In the genomic region with DNA sequence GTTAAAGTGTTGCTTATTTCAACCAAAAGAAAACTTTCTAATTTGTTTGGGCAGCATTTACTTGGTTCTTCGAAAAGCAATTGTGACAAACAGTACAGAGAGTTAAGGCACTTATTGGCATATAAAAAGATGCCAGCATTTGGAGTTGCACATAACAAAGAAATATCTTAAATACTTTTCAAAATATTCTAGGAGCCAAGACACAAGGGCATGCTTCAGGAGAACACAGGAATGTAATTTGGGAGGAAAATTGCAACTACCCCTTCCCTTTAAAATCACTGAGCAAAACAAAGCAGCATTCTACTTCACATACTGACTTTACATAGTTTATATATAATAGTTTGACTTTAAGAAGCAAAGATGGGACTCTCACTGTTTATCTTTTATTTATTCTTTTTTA, we compare ENCODE assay signal across 10 cellular contexts. TPM values are rescaled to one million over a fixed set of nuclear protein-coding genes. Genes with fewer than 3 reads are reported as not detected.
A peak's percentile ranks its signal among the peaks of the same experiment; 100 is the strongest.
DNase-seq lines count a peak whose midpoint lies in the region; ATAC-seq and TF ChIP-seq lines count a peak whose summit lies in the region.
"Had no signal": no experiment of that assay in that cellular context is flagged by ENCODE, and none has a peak within 500 bp of the region (broad histone marks: within the 10 kb centered on the region; RNA-seq: fewer than 3 reads in every experiment).

No MANE protein-coding gene starts in this region.

- H3F3A ChIP-seq in PC-9 (ENCODE audit: insufficient read depth, low read depth), result peaks cover 24% of the 10 kb centered on the region
- H3F3A ChIP-seq in smooth muscle cell (ENCODE audit: low read depth), result no peaks in the 10 kb centered on the region

- DNase-seq in GM03348 (ENCODE audit: low spot score), result peak; percentile 45
- no peak for DNase-seq in PC-9
- DNase-seq in esophagus muscularis mucosa (ENCODE audit: extremely low spot score), result no peak
- DNase-seq in sigmoid colon, result no peak
- DNase-seq in smooth muscle cell (lab: John Stamatoyannopoulos, UW; ENCODE audit: unreplicated experiment), result no peak
- DNase-seq: NCI-H1694 had no signal

- H3K27me3 ChIP-seq in PC-9 (ENCODE audit: insufficient read depth, low read depth) (no peaks in the 10 kb centered on the region), esophagus muscularis mucosa (no peaks in the 10 kb centered on the region), sigmoid colon (no peaks in the 10 kb centered on the region), smooth muscle cell (ENCODE audit: low read depth) (no peaks in the 10 kb centered on the region)

- no peak overlapping the region for H3K9ac ChIP-seq in smooth muscle cell (ENCODE audit: low read depth)

- peak overlapping the region; percentile 54; the same call in 1 of the 2 replicates for H3K4me2 ChIP-seq in PC-9
- no peak overlapping the region for H3K4me2 ChIP-seq in smooth muscle cell

- H3K9me3 ChIP-seq in PC-9 (ENCODE audit: insufficient read depth, low read depth) (no peaks in the 10 kb centered on the region), esophagus muscularis mucosa (no peaks in the 10 kb centered on the region), sigmoid colon (no peaks in the 10 kb centered on the region), smooth muscle cell (replicated peaks; ENCODE audit: low read depth) (no peaks in the 10 kb centered on the region)

- CTCF ChIA-PET in PC-9 (lab: Charles Lee), result no interaction called here

- TF ChIP-seq CTCF in PC-9 (conservative IDR thresholded peaks at IDR 0.05) (no peak), esophagus muscularis mucosa (IDR thresholded peaks at IDR 0.05) (no peak), sigmoid colon (IDR thresholded peaks at IDR 0.05) (no peak), smooth muscle cell (IDR thresholded peaks at IDR 0.05; ENCODE audit: borderline replicate concordance, insufficient read depth, poor library complexity, severe bottlenecking) (no peak)

- TF ChIP-seq EP300 in esophagus muscularis mucosa (IDR thresholded peaks at IDR 0.05) (no peak), sigmoid colon (IDR thresholded peaks at IDR 0.05) (no peak)

- 77% methylated on average over 1 of the region's 1 CpG for WGBS in esophagus muscularis mucosa
- WGBS in sigmoid colon, 2 donors, result 69 to 71% methylated on average over 1 of the region's 1 CpG
- WGBS in smooth muscle cell (ENCODE audit: low lambda C conversion rate), result 62% methylated on average over 1 of the region's 1 CpG

- H4K20me1 ChIP-seq in PC-9 (ENCODE audit: insufficient read depth) (no peaks in the 10 kb centered on the region), smooth muscle cell (ENCODE audit: low read depth) (no peaks in the 10 kb centered on the region)

- intact Hi-C loops in PC-9 (cut with micrococcal nuclease; ENCODE audit: unreplicated experiment), result no loop called here
- intact Hi-C loops in esophagus muscularis mucosa (cut with DNase I), result no loop called here
- intact Hi-C loops in sigmoid colon (cut with DNase I), result loop anchor here (10.0 kb wide), 1 partner anchor 1391 kb away; no protein-coding TSS in a partner anchor

- ATAC-seq in HG02981 (IDR thresholded peaks at IDR 0.05; ENCODE audit: unreplicated experiment), result no peak
- ATAC-seq in GM18868 (IDR thresholded peaks at IDR 0.05; ENCODE audit: unreplicated experiment), result no peak

- POLR2A ChIA-PET in PC-9 (lab: Charles Lee; ENCODE audit: unreplicated experiment), result interaction anchor here (0.7 kb wide), 1 partner anchor 12 kb away, joined by 5 read pairs; no protein-coding TSS in a partner anchor

- H2AFZ ChIP-seq in PC-9 (no peak overlapping the region), smooth muscle cell (ENCODE audit: low read depth) (no peak overlapping the region)

- H3K4me3 ChIP-seq in PC-9, result no peak overlapping the region
- H3K4me3 ChIP-seq in esophagus muscularis mucosa, result no peak overlapping the region
- no peak overlapping the region for H3K4me3 ChIP-seq in sigmoid colon
- no peak overlapping the region for H3K4me3 ChIP-seq in smooth muscle cell

- H3K4me1 ChIP-seq in PC-9 (replicated peaks; ENCODE audit: insufficient read depth) (peaks cover 49% of the 10 kb centered on the region), esophagus muscularis mucosa (peaks cover 46 to 55% (median 54%) of the 10 kb centered on the region in 4 donors), sigmoid colon (peaks cover 0 to 28% (median 24%) of the 10 kb centered on the region in 4 donors), smooth muscle cell (ENCODE audit: low read depth) (peaks cover 23% of the 10 kb centered on the region)

- H3K79me2 ChIP-seq in PC-9 (ENCODE audit: low read depth), result no peaks in the 10 kb centered on the region
- no peaks in the 10 kb centered on the region for H3K79me2 ChIP-seq in smooth muscle cell (ENCODE audit: low read depth)

- no TSS peak for BruUV-seq in PC-9 (replicated peaks; lab: Mats Ljungman, UMichigan)

- H3K27ac ChIP-seq in PC-9 (peak overlapping the region; percentile 73), esophagus muscularis mucosa (replicated peaks in 1 of 4) (peak overlapping the region; percentile 69 to 84 (median 79)), sigmoid colon (peak overlapping the region; percentile 32 to 66 (median 64)), smooth muscle cell (ENCODE audit: low read depth) (no peak overlapping the region)

- TF ChIP-seq POLR2A in esophagus muscularis mucosa (IDR thresholded peaks at IDR 0.05; ENCODE audit: low read depth), result no peak
- no peak for TF ChIP-seq POLR2A in sigmoid colon (IDR thresholded peaks at IDR 0.05)

- H3K36me3 ChIP-seq in PC-9 (ENCODE audit: low read depth) (no peaks in the 10 kb centered on the region), esophagus muscularis mucosa (no peaks in the 10 kb centered on the region), sigmoid colon (no peaks in the 10 kb centered on the region), smooth muscle cell (ENCODE audit: low read depth) (no peaks in the 10 kb centered on the region)

- H3K9me2 ChIP-seq in PC-9 (ENCODE audit: insufficient read depth), result no peaks in the 10 kb centered on the region

RNA-seq across cellular contexts. Expression of gene TIE1, which starts 4.6 kb away (rescaled TPM):
- total RNA-seq in PC-9 (2021), result not detected in 2 replicates
- total RNA-seq in esophagus muscularis mucosa, result 10 to 100 TPM; 16.2 to 51.1 (median 32.6) TPM
- 10 to 100 TPM in 3 of 4 donors, 1 to 10 TPM in 1; 8.8 to 33.8 (median 10.2) TPM for total RNA-seq in sigmoid colon
- 1 to 10 TPM; 1.2 to 9.5 (median 1.8) TPM for polyA plus RNA-seq in sigmoid colon
- 0.18 and 1.1 TPM in 2 replicates for total RNA-seq in smooth muscle cell
- 0.73 and 0.91 TPM in 2 replicates for polyA plus RNA-seq in smooth muscle cell
- polyA plus RNA-seq: IgD-negative memory B cell, neural cell had no signal

RNA-seq across cellular contexts. Expression of gene C1orf210, which starts 10.8 kb away (rescaled TPM):
- 23.3 and 29.3 TPM in 2 replicates for total RNA-seq in PC-9 (2021)
- total RNA-seq in esophagus muscularis mucosa, result not detected
- 1 to 10 TPM in 1 of 4 donors, not detected in 3; 2.1 TPM for total RNA-seq in sigmoid colon
- polyA plus RNA-seq in sigmoid colon, result 10 to 100 TPM; 44.6 to 68.5 (median 64.3) TPM
- total RNA-seq in smooth muscle cell, result 0.81 and 1.2 TPM in 2 replicates
- 0.72 and 4.1 TPM in 2 replicates for polyA plus RNA-seq in smooth muscle cell
- polyA plus RNA-seq: IgD-negative memory B cell, neural cell had no signal

RNA-seq across cellular contexts. Expression of gene TMEM125, which starts 26.4 kb away (rescaled TPM):
- total RNA-seq in PC-9 (2021) (55.6 and 58.0 TPM in 2 replicates), esophagus muscularis mucosa (under 1 TPM in 2 of 4 donors, not detected in 2; 0.26 to 0.40 TPM), sigmoid colon (not detected), smooth muscle cell (2.8 and 4.2 TPM in 2 replicates)
- polyA plus RNA-seq in sigmoid colon (10 to 100 TPM; 29.4 to 41.7 (median 29.6) TPM), smooth muscle cell (1.4 and 3.3 TPM in 2 replicates)
- polyA plus RNA-seq: IgD-negative memory B cell, neural cell had no signal

RNA-seq across cellular contexts. Expression of gene MPL, which starts 41.4 kb away (rescaled TPM):
- total RNA-seq in PC-9 (2021) (0.76 and 1.6 TPM in 2 replicates), esophagus muscularis mucosa (under 1 TPM in 2 of 4 donors, not detected in 2; 0.13 to 0.63 TPM), sigmoid colon (not detected), smooth muscle cell (not detected in 2 replicates)
- polyA plus RNA-seq in sigmoid colon (not detected), smooth muscle cell (not detected in 2 replicates)
- polyA plus RNA-seq: IgD-negative memory B cell, neural cell had no signal

Comparison
In these comparisons a context has a peak if more than half of its experiments do, and no peak if none do; other contexts are left out.
1. RNA of gene TMEM125, which starts 26.4 kb away (total RNA-seq): 55.6 to 58.0 TPM in PC-9; 2.8 to 4.2 TPM in smooth muscle cell, 0.26 to 0.40 TPM in esophagus muscularis mucosa and not detected in sigmoid colon; every median in the first group is over 10 times any median in the second.